ENCODE assay signal across 24 cellular contexts in the genomic region with DNA sequence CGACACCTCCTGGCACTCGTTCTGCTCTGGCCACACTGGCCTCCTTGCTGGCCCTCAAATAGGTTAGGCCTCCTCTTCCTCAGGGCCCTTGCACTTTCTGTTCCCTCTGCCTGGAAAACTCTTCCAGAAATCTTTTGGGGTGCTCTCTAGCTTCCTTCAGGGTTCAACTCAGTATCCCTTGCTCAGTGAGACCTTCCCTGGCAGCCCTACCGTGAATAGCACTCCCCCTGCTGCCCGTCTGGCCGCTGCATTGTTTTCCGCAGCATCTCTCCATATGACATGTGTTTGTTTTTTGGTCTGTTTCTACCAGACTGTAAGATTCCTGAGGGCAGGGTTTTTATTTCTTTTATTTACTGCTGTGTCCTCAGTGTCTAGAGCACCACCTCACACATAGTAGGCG. TPM values are rescaled to one million over a fixed set of nuclear protein-coding genes. Genes with fewer than 3 reads are reported as not detected.
DNase-seq lines count a peak whose midpoint lies in the region; ATAC-seq, FAIRE-seq and TF ChIP-seq lines count a peak whose summit lies in the region.
"Had no signal": no experiment of that assay in that cellular context is flagged by ENCODE, and none has a peak within 500 bp of the region (broad histone marks: within the 10 kb centered on the region; RNA-seq: fewer than 3 reads in every experiment).

No MANE protein-coding gene starts in this region.

- 90% methylated on average over 7 of the region's 7 CpGs for WGBS in right cardiac atrium

- H3K36me3 Mint-ChIP-seq in CD4-positive, alpha-beta T cell (ENCODE audit: low read depth): peaks cover 87% of the 10 kb centered on the region
- H3K36me3 Mint-ChIP-seq in chondrocyte (ENCODE audit: low read depth): peaks cover 44% of the 10 kb centered on the region

- no peaks in the 10 kb centered on the region for H3K27me3 ChIP-seq in CD4-positive, alpha-beta T cell (ENCODE audit: control insufficient read depth, insufficient read depth, low read length)
- no peaks in the 10 kb centered on the region for H3K27me3 ChIP-seq in right cardiac atrium (ENCODE audit: control insufficient read depth, insufficient read depth)
- H3K27me3 ChIP-seq: BLaER1 had no signal

- no peaks in the 10 kb centered on the region for H3K9me3 Mint-ChIP-seq in CD4-positive, alpha-beta T cell
- no peaks in the 10 kb centered on the region for H3K9me3 Mint-ChIP-seq in chondrocyte (ENCODE audit: low read depth)
- H3K9me3 Mint-ChIP-seq: activated T-cell treated with anti-CD3 and anti-CD28 coated beads, Interleukin-2, amount 50 U/mL, for 24 hours; IgD-negative memory B cell; nephron had no signal

- H3K4me1 Mint-ChIP-seq in CD4-positive, alpha-beta T cell (ENCODE audit: low read depth): peaks cover 6% of the 10 kb centered on the region
- H3K4me1 Mint-ChIP-seq in chondrocyte (ENCODE audit: low read depth): peaks cover under 1% of the 10 kb centered on the region

- POLR2A ChIA-PET in CD4-positive, alpha-beta T cell (lab: Charles Lee): no interaction called here

- H3K9me3 ChIP-seq in CD4-positive, alpha-beta T cell (ENCODE audit: control insufficient read depth, low read length): no peaks in the 10 kb centered on the region
- H3K9me3 ChIP-seq in right cardiac atrium (ENCODE audit: control insufficient read depth, low read length): no peaks in the 10 kb centered on the region
- H3K9me3 ChIP-seq: BLaER1, Caco-2 had no signal

- DNase-seq in CD4-positive, alpha-beta T cell: no peak
- no peak for DNase-seq in HTR-8/SVneo (ENCODE audit: insufficient read length, low spot score)
- no peak for DNase-seq in chondrocyte (ENCODE audit: low spot score)
- DNase-seq in posterior vena cava (ENCODE audit: low spot score): peak; percentile 37
- no peak for DNase-seq in NCI-H510A treated with DMSO at 0.1 percent for 48 hours (lab: John Stamatoyannopoulos, UW)
- no peak for DNase-seq in middle frontal gyrus (ENCODE audit: extremely low spot score, low spot score)
- no peak for DNase-seq in right cardiac atrium
- DNase-seq in caudate nucleus (lab: John Stamatoyannopoulos, UW): no peak
- DNase-seq: activated CD4-positive, alpha-beta T cell treated with anti-CD3 and anti-CD28 coated beads for 48 hours; activated gamma-delta T cell; activated T-cell treated with anti-CD3 and anti-CD28 coated beads, Interleukin-2, amount 50 U/mL, for 24 hours; Caco-2; DMS53; hypothalamus; NCI-H446; NCI-H774; retina; trophoblast cell had no signal

- intact Hi-C loops in CD4-positive, alpha-beta T cell (cut with DNase I, micrococcal nuclease): no loop called here
- intact Hi-C loops in posterior vena cava (cut with DNase I): no loop called here
- intact Hi-C loops in right cardiac atrium (cut with DNase I): no loop called here

- ATAC-seq in CD4-positive, alpha-beta T cell (ENCODE audit: poor library complexity): no peak
- no peak for ATAC-seq in right cardiac atrium

- CTCF ChIA-PET in CD4-positive, alpha-beta T cell (lab: Charles Lee): no interaction called here

- H3K4me1 ChIP-seq in right cardiac atrium (ENCODE audit: control insufficient read depth, insufficient read depth, low read length): no peaks in the 10 kb centered on the region

- H3K27ac Mint-ChIP-seq in CD4-positive, alpha-beta T cell: no peak overlapping the region
- H3K27ac Mint-ChIP-seq in chondrocyte (ENCODE audit: unreplicated experiment): peak overlapping the region; percentile 51
- H3K27ac Mint-ChIP-seq: nephron had no signal

- H3K4me3 ChIP-seq in right cardiac atrium (ENCODE audit: low read length): no peak overlapping the region
- H3K4me3 ChIP-seq: BLaER1, lung had no signal

- H3K27ac ChIP-seq in CD4-positive, alpha-beta T cell (ENCODE audit: low read depth, low read length): no peak overlapping the region
- H3K27ac ChIP-seq in right cardiac atrium (ENCODE audit: low read length) (no peak overlapping the region), caudate nucleus (ENCODE audit: low read depth, low read length) (no peak overlapping the region)
- H3K27ac ChIP-seq: BLaER1, epithelial cell of prostate had no signal

- TF ChIP-seq CTCF in CD4-positive, alpha-beta T cell (IDR thresholded peaks at IDR 0.05): no peak
- TF ChIP-seq CTCF in chondrocyte (IDR thresholded peaks at IDR 0.05): no peak

- peak; percentile 42 for FAIRE-seq in HTR-8/SVneo (lab: Jason Lieb, UNC)
- FAIRE-seq: RCC 7860 had no signal

- H3K27me3 Mint-ChIP-seq in CD4-positive, alpha-beta T cell: no peaks in the 10 kb centered on the region
- H3K27me3 Mint-ChIP-seq in chondrocyte (ENCODE audit: low read depth): no peaks in the 10 kb centered on the region
- H3K27me3 Mint-ChIP-seq: activated T-cell treated with anti-CD3 and anti-CD28 coated beads, Interleukin-2, amount 50 U/mL, for 24 hours; IgD-negative memory B cell had no signal

- peak overlapping the region; percentile 25 for H3K4me3 Mint-ChIP-seq in CD4-positive, alpha-beta T cell
- H3K4me3 Mint-ChIP-seq in chondrocyte (ENCODE audit: unreplicated experiment): no peak overlapping the region
- H3K4me3 Mint-ChIP-seq: activated T-cell treated with anti-CD3 and anti-CD28 coated beads, Interleukin-2, amount 50 U/mL, for 24 hours; nephron had no signal

RNA-seq across cellular contexts. Expression of a gene that starts 6.7 kb away (rescaled TPM):
- 100 to 1,000 TPM; 116 to 126 TPM for total RNA-seq in CD4-positive, alpha-beta T cell
- 23.3 to 25.9 TPM (median 23.7 TPM) in 3 replicates for total RNA-seq in chondrocyte
- 10 to 100 TPM; 17.7 to 20.1 TPM for total RNA-seq in posterior vena cava
- 10 to 100 TPM; 13.0 to 17.5 (median 15.4) TPM for total RNA-seq in right cardiac atrium
- 16.9 TPM for polyA plus RNA-seq in right cardiac atrium

RNA-seq across cellular contexts. Expression of a gene that starts 37.8 kb away (rescaled TPM):
- 10 to 100 TPM; 61.4 to 65.8 TPM for total RNA-seq in CD4-positive, alpha-beta T cell
- total RNA-seq in chondrocyte (76.8 to 77.6 TPM (median 77.2 TPM) in 3 replicates), posterior vena cava (10 to 100 TPM; 67.1 to 77.4 TPM), right cardiac atrium (10 to 100 TPM; 53.3 to 65.1 (median 58.8) TPM)
- 33.2 TPM for polyA plus RNA-seq in right cardiac atrium

RNA-seq across cellular contexts. Expression of a gene that starts 52.0 kb away (rescaled TPM):
- total RNA-seq in CD4-positive, alpha-beta T cell: 10 to 100 TPM; 50.6 to 51.6 TPM
- total RNA-seq in chondrocyte (36.0 to 38.7 TPM (median 36.4 TPM) in 3 replicates), posterior vena cava (10 to 100 TPM; 40.0 to 52.6 TPM), right cardiac atrium (10 to 100 TPM; 21.4 to 25.9 (median 23.2) TPM)
- polyA plus RNA-seq in right cardiac atrium: 7.9 TPM
